ENCODE assay signal across 27 cellular contexts in genomic region chr10:14917827-14918226, GRCh38. TPM values are rescaled to one million over a fixed set of nuclear protein-coding genes. Genes with fewer than 3 reads are reported as not detected.
"Had no signal": no experiment of that assay in that cellular context is flagged by ENCODE, and none has a peak within 500 bp of the region (broad histone marks: within the 10 kb centered on the region; RNA-seq: fewer than 3 reads in every experiment).

No MANE protein-coding gene starts in this region.

- H3K4me3 ChIP-seq: SJCRH30 had no signal

- DNase-seq: Kasumi-1, KG1, MM.1S, NCI-H1092 treated with DMSO at 0.1 percent for 48 hours, NCI-H1417, NCI-H1436 treated with DMSO at 0.1 percent for 48 hours, NCI-H1694, NCI-H187 treated with DMSO at 0.1 percent for 48 hours, NCI-H2029 treated with DMSO at 0.1 percent for 48 hours, NCI-H2107, NCI-H2171, NCI-H226, NCI-H446, NCI-H510A, NCI-H524 treated with DMSO at 0.1 percent for 48 hours, NCI-H69, NCI-H774, PC-3, SHP77, SJCRH30, T-helper 1 cell had no signal

- H3K27ac ChIP-seq: HL-60, RWPE1, SJCRH30 had no signal

- ATAC-seq: Panc1, PC-3, SK-N-SH treated with all-trans-retinoic acid at 6 μM for 48 hours had no signal

- FAIRE-seq: HTR-8/SVneo had no signal

- H3K4me1 ChIP-seq: SJCRH30 had no signal

- H3K27me3 ChIP-seq: SJCRH30 had no signal

RNA-seq across cellular contexts. Expression of gene MEIG1, which starts 41.4 kb away (rescaled TPM):
- total RNA-seq: M059J, SJCRH30 had no signal
